In genomic region chr12:52912711-52913423, GRCh38 we compare ENCODE assay signal across 19 cellular contexts. TPM values are rescaled to one million over a fixed set of nuclear protein-coding genes. Genes with fewer than 3 reads are reported as not detected.
DNase-seq lines count a peak whose midpoint lies in the region; ATAC-seq and TF ChIP-seq lines count a peak whose summit lies in the region.
"Had no signal": no experiment of that assay in that cellular context is flagged by ENCODE, and none has a peak within 500 bp of the region (broad histone marks: within the 10 kb centered on the region; RNA-seq: fewer than 3 reads in every experiment).

No MANE protein-coding gene starts in this region.

- no peak overlapping the region for H3K4ac ChIP-seq in trophoblast cell (ENCODE audit: low read depth, low read length)

- H4K91ac ChIP-seq in trophoblast cell (ENCODE audit: low read depth, low read length): no peak overlapping the region

- H2BK12ac ChIP-seq in trophoblast cell (ENCODE audit: low read length): no peak overlapping the region

- H3K4me3 ChIP-seq in trophoblast cell (ENCODE audit: low read depth, low read length): no peak overlapping the region
- H3K4me3 ChIP-seq in testis: no peak overlapping the region
- H3K4me3 ChIP-seq: PC-9, SJSA1 had no signal

- H3K27ac ChIP-seq in trophoblast cell (ENCODE audit: low read depth, low read length) (no peak overlapping the region), testis (no peak overlapping the region)
- H3K27ac ChIP-seq: PC-9, SJSA1, WERI-Rb-1 had no signal

- no peak overlapping the region for H3K18ac ChIP-seq in trophoblast cell (ENCODE audit: low read length)

- DNase-seq in DMS79 (lab: John Stamatoyannopoulos, UW) (peak; percentile 42), NCI-H2107 (lab: John Stamatoyannopoulos, UW) (peak; percentile 63), RPMI8226 (peak; percentile 91), trophoblast cell (no peak), testis (no peak), A172 (ENCODE audit: low spot score) (no peak)
- DNase-seq: activated CD4-positive, alpha-beta T cell treated with anti-CD3 and anti-CD28 coated beads, Interleukin-2, amount 50 U/mL, for 1 hour; activated naive CD8-positive, alpha-beta T cell treated with anti-CD3 and anti-CD28 coated beads, Interleukin-2, amount 10 ng/mL, durations not matched to agents 7 days and 5 days; EL; HFFc6; left cardiac atrium; NCI-H2081; PC-9; stimulated activated CD4-positive, alpha-beta T cell treated with anti-CD3 and anti-CD28 coated beads, Interleukin-1b, Interleukin-23, amount 100 ng/mL, for 48 hours; WERI-Rb-1 had no signal

- no CpG with 5 or more reads among the region's 8 CpGs for WGBS in trophoblast cell (ENCODE audit: extremely low coverage, insufficient coverage, insufficient read length)
- WGBS in testis, 2 donors: 86 to 89% methylated on average over 5 to 8 of the region's 8 CpGs

- H4K8ac ChIP-seq in trophoblast cell (ENCODE audit: low read depth, low read length): no peak overlapping the region

- H3K36me3 ChIP-seq in trophoblast cell (ENCODE audit: control insufficient read depth in 1 of 2, insufficient read depth in 2 of 2, low read length in 2 of 2): no peaks in the 10 kb centered on the region
- H3K36me3 ChIP-seq in testis (ENCODE audit: low read depth, missing control alignments): no peaks in the 10 kb centered on the region
- H3K36me3 ChIP-seq: SJSA1, WERI-Rb-1 had no signal

- TF ChIP-seq CTCF in testis (IDR thresholded peaks at IDR 0.05): no peak

- no peak overlapping the region for H4K12ac ChIP-seq in trophoblast cell (ENCODE audit: low read depth, low read length)

- no peak overlapping the region for H3K9ac ChIP-seq in trophoblast cell (ENCODE audit: low read length)

- no peak overlapping the region for H2AK5ac ChIP-seq in trophoblast cell (ENCODE audit: low read length)

- H2BK5ac ChIP-seq in trophoblast cell (ENCODE audit: low read depth, low read length, poor library complexity): no peak overlapping the region

- H3K79me2 ChIP-seq in trophoblast cell (ENCODE audit: control insufficient read depth, insufficient read depth, low read length, poor library complexity): peaks cover 6% of the 10 kb centered on the region

- peak overlapping the region; percentile 18 for H2BK120ac ChIP-seq in trophoblast cell (ENCODE audit: insufficient read depth, low read length, poor library complexity)

- no peak overlapping the region for H3K4me2 ChIP-seq in trophoblast cell (ENCODE audit: low read length)
- H3K4me2 ChIP-seq: PC-9 had no signal

- no peak overlapping the region for H3K23ac ChIP-seq in trophoblast cell (ENCODE audit: low read length)

- no peak for TF ChIP-seq POLR2A in testis (IDR thresholded peaks at IDR 0.05)

- H3K9me3 ChIP-seq in trophoblast cell (ENCODE audit: insufficient read depth, low read depth, low read length): no peaks in the 10 kb centered on the region
- H3K9me3 ChIP-seq in testis: no peaks in the 10 kb centered on the region
- H3K9me3 ChIP-seq: SJSA1 had no signal

- intact Hi-C loops in testis (cut with DNase I; ENCODE audit: low total_unique reads): no loop called here

- H3K4me1 ChIP-seq in trophoblast cell (ENCODE audit: control insufficient read depth in 1 of 2, insufficient read depth in 2 of 2, low read length in 2 of 2): peaks cover 15 to 28% of the 10 kb centered on the region in 2 experiments
- H3K4me1 ChIP-seq in testis: no peaks in the 10 kb centered on the region

- H3K27me3 ChIP-seq in trophoblast cell (ENCODE audit: insufficient read depth, low read length) (no peaks in the 10 kb centered on the region), testis (no peaks in the 10 kb centered on the region)
- H3K27me3 ChIP-seq: SJSA1 had no signal

- no peak overlapping the region for H3K14ac ChIP-seq in trophoblast cell (ENCODE audit: low read length)

- peaks cover 15% of the 10 kb centered on the region for H3K79me1 ChIP-seq in trophoblast cell (ENCODE audit: low read length)

- no peak for ATAC-seq in GM21717 (IDR thresholded peaks at IDR 0.05; ENCODE audit: unreplicated experiment)
- ATAC-seq: activated T-helper 17 cell treated with anti-CD3 and anti-CD28 coated beads, Interleukin-2, amount 50 U/mL, for 72 hours; left cardiac atrium; stimulated activated memory B cell treated with anti-CD40 and anti-IgM and Interleukin-4, amounts not matched to agents 10 μg/mL and 1 μg/mL and 100 μg/mL, for 72 hours had no signal

- H2AFZ ChIP-seq in trophoblast cell (ENCODE audit: insufficient read depth, low read length, poor library complexity): no peak overlapping the region
- H2AFZ ChIP-seq: PC-9 had no signal

RNA-seq across cellular contexts. Expression of gene KRT8, which starts 8.0 kb away (rescaled TPM):
- 5,322 and 5,443 TPM in 2 replicates for polyA plus RNA-seq in trophoblast cell (2013)
- total RNA-seq in testis: 10 to 100 TPM; 13.2 to 14.6 TPM
- polyA plus RNA-seq in testis (ENCODE audit: insufficient read depth, low read depth, low replicate concordance): 63.0 TPM
- total RNA-seq in A172 (2014; rRNA removed; shearing (Covaris generic)): 287 and 407 TPM in 2 replicates

RNA-seq across cellular contexts. Expression of gene KRT18, which starts 36.1 kb away (rescaled TPM):
- polyA plus RNA-seq in trophoblast cell (2013): 4,184 and 4,236 TPM in 2 replicates
- 10 to 100 TPM; 20.2 to 35.9 TPM for total RNA-seq in testis
- 51.9 TPM for polyA plus RNA-seq in testis (ENCODE audit: insufficient read depth, low read depth, low replicate concordance)
- total RNA-seq in A172 (2014; rRNA removed; shearing (Covaris generic)): 1,324 and 2,186 TPM in 2 replicates

Comparison
In these comparisons a context has a peak if more than half of its experiments do, and no peak if none do; other contexts are left out.
1. DNase-seq: peak in DMS79 (single experiment), NCI-H2107 (single experiment) and RPMI8226 (single experiment); none in trophoblast cell (0 of 2), testis (single experiment) and A172 (single experiment).
2. RNA of gene KRT8, which starts 8.0 kb away (total RNA-seq): 287 to 407 TPM in A172; 13.2 to 14.6 TPM in testis; every median in the first group is over 10 times any median in the second.
3. RNA of gene KRT18, which starts 36.1 kb away (total RNA-seq): 1,324 to 2,186 TPM in A172; 20.2 to 35.9 TPM in testis; every median in the first group is over 10 times any median in the second.